ENCODE assay signal across 1 cellular context in genomic region chr7:116576350-116577319, GRCh38.
TF ChIP-seq lines count a peak whose summit lies in the region.

No MANE protein-coding gene starts in this region.

TF ChIP-seq in IMR-90, 13 proteins besides CTCF, POLR2A, EP300 and RAD21:
- TF ChIP-seq MXI1 (IDR thresholded peaks at IDR 0.05; ENCODE audit: borderline replicate concordance, low read depth, low read length) = 0 out of 2 replicates have a peak, but pooled peaks have one; percentile 7
- TF ChIP-seq CEBPB (IDR thresholded peaks at IDR 0.05; ENCODE audit: low read depth, low read length) = no peak; the same call in 1 of the 2 replicates
- TF ChIP-seq FOS (IDR thresholded peaks at IDR 0.05; ENCODE audit: low read depth, low read length) = peak; percentile 91
- no peak for TF ChIP-seq SMC3 (IDR thresholded peaks at IDR 0.05; ENCODE audit: low read depth, low read length)
- TF ChIP-seq USF2 (IDR thresholded peaks at IDR 0.05; ENCODE audit: low read depth, low read length) = no peak
- no peak for TF ChIP-seq RCOR1 (IDR thresholded peaks at IDR 0.05; ENCODE audit: insufficient replicate concordance, low read length)
- TF ChIP-seq CHD1 (IDR thresholded peaks at IDR 0.05; ENCODE audit: low read depth, low read length) = no peak
- TF ChIP-seq BHLHE40 (IDR thresholded peaks at IDR 0.05; ENCODE audit: low read depth, low read length) = peak; percentile 53
- TF ChIP-seq NFE2L2 (IDR thresholded peaks at IDR 0.05; ENCODE audit: low read depth, low read length) = no peak
- peak; percentile 68 for TF ChIP-seq MAZ (IDR thresholded peaks at IDR 0.05; ENCODE audit: borderline replicate concordance, low read depth, low read length)
- TF ChIP-seq RFX5 (IDR thresholded peaks at IDR 0.05; ENCODE audit: low read depth, low read length) = no peak
- TF ChIP-seq MAFK (IDR thresholded peaks at IDR 0.05; ENCODE audit: low read depth, low read length) = peak; percentile 16; the same call in 1 of the 2 replicates
- TF ChIP-seq ELK1 (IDR thresholded peaks at IDR 0.05; ENCODE audit: borderline replicate concordance, low read depth, low read length) = no peak
